ENCODE assay signal across 14 cellular contexts in the genomic region with DNA sequence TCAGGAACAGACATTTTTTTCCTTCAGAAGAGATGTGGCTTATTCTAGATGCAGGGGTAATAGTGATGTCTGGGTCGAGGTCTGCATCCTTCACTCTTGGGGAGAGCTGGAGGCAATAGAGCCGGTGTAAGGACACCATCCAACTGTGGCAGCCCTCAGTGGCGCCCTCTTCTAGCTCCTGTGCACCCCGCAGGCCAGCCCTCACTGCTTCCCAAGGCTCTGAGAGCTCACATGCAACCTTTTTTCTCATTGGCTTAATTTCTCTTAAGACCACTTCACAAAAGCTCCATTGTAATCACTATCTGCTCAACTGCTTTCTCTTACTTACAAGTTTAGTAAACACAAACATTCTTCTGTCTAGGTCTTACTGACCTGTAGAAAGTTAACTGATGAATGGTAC. TPM values are rescaled to one million over a fixed set of nuclear protein-coding genes. Genes with fewer than 3 reads are reported as not detected.
DNase-seq lines count a peak whose midpoint lies in the region; ATAC-seq and TF ChIP-seq lines count a peak whose summit lies in the region.
"Had no signal": no experiment of that assay in that cellular context is flagged by ENCODE, and none has a peak within 500 bp of the region (broad histone marks: within the 10 kb centered on the region; RNA-seq: fewer than 3 reads in every experiment).

No MANE protein-coding gene starts in this region.

- intact Hi-C loops in activated CD4-positive, alpha-beta T cell treated with anti-CD3 and anti-CD28 coated beads for 36 hours (cut with DNase I, micrococcal nuclease), result no loop called here

- H3K27me3 ChIP-seq in Peyer's patch, result no peaks in the 10 kb centered on the region
- H3K27me3 ChIP-seq: MG63, pancreas, transverse colon had no signal

- no peaks in the 10 kb centered on the region for H3K9me3 Mint-ChIP-seq in activated CD4-positive, alpha-beta T cell treated with anti-CD3 and anti-CD28 coated beads for 36 hours (ENCODE audit: low read depth)
- H3K9me3 Mint-ChIP-seq in chondrocyte (ENCODE audit: low read depth) (no peaks in the 10 kb centered on the region), osteocyte (ENCODE audit: unreplicated experiment) (no peaks in the 10 kb centered on the region)

- CTCF ChIA-PET in activated CD4-positive, alpha-beta T cell treated with anti-CD3 and anti-CD28 coated beads for 36 hours (lab: Charles Lee), result interaction anchor here (0.6 to 1.7 kb wide), 7 partner anchors 10 to 1121 kb away, joined by 3 to 11 read pairs (median 4); a partner anchor contains a TSS

- H3K36me3 Mint-ChIP-seq in activated CD4-positive, alpha-beta T cell treated with anti-CD3 and anti-CD28 coated beads for 36 hours (ENCODE audit: low read depth), result no peaks in the 10 kb centered on the region
- H3K36me3 Mint-ChIP-seq in chondrocyte (ENCODE audit: low read depth) (no peaks in the 10 kb centered on the region), osteocyte (ENCODE audit: unreplicated experiment) (no peaks in the 10 kb centered on the region)

- peaks cover 14% of the 10 kb centered on the region for H3K4me1 Mint-ChIP-seq in activated CD4-positive, alpha-beta T cell treated with anti-CD3 and anti-CD28 coated beads for 36 hours
- peaks cover 8% of the 10 kb centered on the region for H3K4me1 Mint-ChIP-seq in chondrocyte (ENCODE audit: low read depth)
- H3K4me1 Mint-ChIP-seq in osteocyte (ENCODE audit: unreplicated experiment), result peaks cover 13% of the 10 kb centered on the region

- POLR2A ChIA-PET in activated CD4-positive, alpha-beta T cell treated with anti-CD3 and anti-CD28 coated beads for 36 hours (lab: Charles Lee), result no interaction called here

- no peaks in the 10 kb centered on the region for H3K27me3 Mint-ChIP-seq in activated CD4-positive, alpha-beta T cell treated with anti-CD3 and anti-CD28 coated beads for 36 hours
- H3K27me3 Mint-ChIP-seq in chondrocyte (ENCODE audit: low read depth) (no peaks in the 10 kb centered on the region), osteocyte (ENCODE audit: unreplicated experiment) (peaks cover 33% of the 10 kb centered on the region)

- H3K27ac ChIP-seq in Peyer's patch, result no peak overlapping the region
- H3K27ac ChIP-seq: pancreas, transverse colon, VCaP had no signal

- ATAC-seq in activated CD4-positive, alpha-beta T cell treated with anti-CD3 and anti-CD28 coated beads for 36 hours, result peak; percentile 24
- ATAC-seq: pancreas had no signal

- H3K4me3 Mint-ChIP-seq in activated CD4-positive, alpha-beta T cell treated with anti-CD3 and anti-CD28 coated beads for 36 hours, result no peak overlapping the region
- H3K4me3 Mint-ChIP-seq in chondrocyte (ENCODE audit: unreplicated experiment) (no peak overlapping the region), osteocyte (ENCODE audit: unreplicated experiment) (no peak overlapping the region)

- TF ChIP-seq CTCF in chondrocyte (IDR thresholded peaks at IDR 0.05) (peak; percentile 33), osteocyte (IDR thresholded peaks at IDR 0.05) (peak; percentile 21), Peyer's patch (IDR thresholded peaks at IDR 0.05) (peak in 1 of 6 experiments; percentile 15)

- no peak overlapping the region for H3K27ac Mint-ChIP-seq in activated CD4-positive, alpha-beta T cell treated with anti-CD3 and anti-CD28 coated beads for 36 hours
- no peak overlapping the region for H3K27ac Mint-ChIP-seq in chondrocyte (ENCODE audit: unreplicated experiment)
- H3K27ac Mint-ChIP-seq in osteocyte (ENCODE audit: unreplicated experiment), result no peak overlapping the region

- TF ChIP-seq POLR2A in Peyer's patch (IDR thresholded peaks at IDR 0.05), result no peak

- H3K4me1 ChIP-seq in Peyer's patch, result peaks cover 0 to 33% (median 3%) of the 10 kb centered on the region in 4 donors

- peak; percentile 61 for DNase-seq in activated CD4-positive, alpha-beta T cell treated with anti-CD3 and anti-CD28 coated beads for 36 hours
- no peak for DNase-seq in activated CD4-positive, alpha-beta T cell treated with anti-CD3 and anti-CD28 coated beads, Interleukin-2, amount 50 U/mL, for 4 hours
- peak; percentile 6 for DNase-seq in NCI-H510A (lab: John Stamatoyannopoulos, UW)
- no peak for DNase-seq in chondrocyte (ENCODE audit: low spot score)
- DNase-seq in osteocyte (ENCODE audit: extremely low spot score, unreplicated experiment), result no peak
- DNase-seq in activated gamma-delta T cell treated with Interleukin-2 at 50 U/mL for 16 hours, result no peak
- DNase-seq in DMS53 (lab: John Stamatoyannopoulos, UW), result no peak
- no peak for DNase-seq in Peyer's patch
- DNase-seq: activated naive CD4-positive, alpha-beta T cell treated with Interleukin-2 at 50 U/mL for 16 hours; MG63; NK-92 treated with Interleukin-12 subunit alpha and Interleukin-12 subunit beta, amount 100 ng/mL, for 24 hours; pancreas; transverse colon had no signal

- no peaks in the 10 kb centered on the region for H3K36me3 ChIP-seq in Peyer's patch
- H3K36me3 ChIP-seq: MG63, pancreas, transverse colon had no signal

- no peaks in the 10 kb centered on the region for H3K9me3 ChIP-seq in Peyer's patch
- H3K9me3 ChIP-seq: MG63, pancreas, transverse colon had no signal

- H3K4me3 ChIP-seq in Peyer's patch, result no peak overlapping the region
- H3K4me3 ChIP-seq: MG63, pancreas, transverse colon had no signal

RNA-seq across cellular contexts. Expression of a gene that starts 3.9 kb away (rescaled TPM):
- total RNA-seq in activated CD4-positive, alpha-beta T cell treated with anti-CD3 and anti-CD28 coated beads for 36 hours, result 10 to 100 TPM; 24.7 to 33.9 TPM
- total RNA-seq in chondrocyte (53.6 to 55.5 TPM (median 53.7 TPM) in 3 replicates), osteocyte (53.5 and 58.2 TPM in 2 replicates), Peyer's patch (100 to 1,000 TPM in 1 of 4 donors, 10 to 100 TPM in 3; 49.7 to 109 (median 74.3) TPM)

Comparison
In these comparisons a context has a peak if more than half of its experiments do, and no peak if none do; other contexts are left out.
1. DNase-seq: peak in activated CD4-positive, alpha-beta T cell treated with anti-CD3 and anti-CD28 coated beads for 36 hours (single experiment) and NCI-H510A (single experiment); none in activated CD4-positive, alpha-beta T cell treated with anti-CD3 and anti-CD28 coated beads, Interleukin-2, amount 50 U/mL, for 4 hours (0 of 2), chondrocyte (single experiment), osteocyte (single experiment), activated gamma-delta T cell treated with Interleukin-2 at 50 U/mL for 16 hours (single experiment), DMS53 (single experiment) and Peyer's patch (0 of 3).